8 cellular contexts compared by ENCODE assay signal in genomic region chr4:77697860-77698599, GRCh38.
A peak's percentile ranks its signal among the peaks of the same experiment; 100 is the strongest.
DNase-seq lines count a peak whose midpoint lies in the region; ATAC-seq and TF ChIP-seq lines count a peak whose summit lies in the region.

No MANE protein-coding gene starts in this region.

- H3K36me3 ChIP-seq in NT2/D1 (ENCODE audit: insufficient read depth, insufficient read length, low read length) = no peaks in the 10 kb centered on the region
- no peaks in the 10 kb centered on the region for H3K36me3 ChIP-seq in mucosa of stomach (ENCODE audit: control insufficient read depth, insufficient read depth, low read length)
- H3K36me3 ChIP-seq in ascending aorta = no peaks in the 10 kb centered on the region

- H3K4me3 ChIP-seq in NT2/D1 (ENCODE audit: insufficient read length, low read depth) = no peak overlapping the region
- no peak overlapping the region for H3K4me3 ChIP-seq in mucosa of stomach (ENCODE audit: low read length)
- H3K4me3 ChIP-seq in ascending aorta = no peak overlapping the region

- TF ChIP-seq CTCF in 22Rv1 (IDR thresholded peaks at IDR 0.05) (peak; percentile 61), GM10248 (IDR thresholded peaks at IDR 0.05; ENCODE audit: control extremely low read depth, extremely low read depth, low read depth, missing control alignments) (peak; percentile 1), ascending aorta (IDR thresholded peaks at IDR 0.05) (peak in 1 of 3 experiments; percentile 22)

- DNase-seq in GM10248 (ENCODE audit: extremely low spot score) = no peak
- DNase-seq in NT2/D1 (ENCODE audit: low read depth, low spot score) = peak; percentile 27
- DNase-seq in epidermal melanocyte (ENCODE audit: insufficient read length, low spot score) = peak; percentile 61
- DNase-seq in ascending aorta (ENCODE audit: low spot score in 2 of 2) = no peak

- ATAC-seq in GM19351 (IDR thresholded peaks at IDR 0.05; ENCODE audit: unreplicated experiment) = no peak
- ATAC-seq in HG02981 (IDR thresholded peaks at IDR 0.05; ENCODE audit: unreplicated experiment) = no peak

- POLR2A ChIA-PET in GM10248 (lab: Yijun Ruan, JAX) = no interaction called here

- H3K9me3 ChIP-seq in NT2/D1 (ENCODE audit: insufficient read depth, low read length) (no peaks in the 10 kb centered on the region), mucosa of stomach (ENCODE audit: control insufficient read depth, low read length) (no peaks in the 10 kb centered on the region), ascending aorta (no peaks in the 10 kb centered on the region)

- intact Hi-C loops in ascending aorta (cut with DNase I) = no loop called here

- H3K9ac ChIP-seq in NT2/D1 (ENCODE audit: insufficient read length, low read depth) = no peak overlapping the region
- H3K9ac ChIP-seq in mucosa of stomach (ENCODE audit: low read length) = peak overlapping the region; percentile 42

- CTCF ChIA-PET in GM10248 (lab: Yijun Ruan, JAX) = no interaction called here

- no peak overlapping the region for H3K27ac ChIP-seq in 22Rv1
- H3K27ac ChIP-seq in ascending aorta = no peak overlapping the region

- H3K27me3 ChIP-seq in NT2/D1 (ENCODE audit: insufficient read depth, insufficient read length) (no peaks in the 10 kb centered on the region), mucosa of stomach (ENCODE audit: control insufficient read depth, insufficient read depth, low read length) (no peaks in the 10 kb centered on the region), ascending aorta (no peaks in the 10 kb centered on the region)

- H3K4me1 ChIP-seq in NT2/D1 (ENCODE audit: insufficient read depth, insufficient read length) = no peaks in the 10 kb centered on the region
- no peaks in the 10 kb centered on the region for H3K4me1 ChIP-seq in mucosa of stomach (ENCODE audit: control insufficient read depth, insufficient read depth, low read length)
- H3K4me1 ChIP-seq in ascending aorta = no peaks in the 10 kb centered on the region

Comparison
In these comparisons a context has a peak if more than half of its experiments do, and no peak if none do; other contexts are left out.
1. DNase-seq: peak in NT2/D1 (single experiment) and epidermal melanocyte (single experiment); none in GM10248 (single experiment) and ascending aorta (0 of 2).